8 cellular contexts compared by ENCODE assay signal in the genomic region with DNA sequence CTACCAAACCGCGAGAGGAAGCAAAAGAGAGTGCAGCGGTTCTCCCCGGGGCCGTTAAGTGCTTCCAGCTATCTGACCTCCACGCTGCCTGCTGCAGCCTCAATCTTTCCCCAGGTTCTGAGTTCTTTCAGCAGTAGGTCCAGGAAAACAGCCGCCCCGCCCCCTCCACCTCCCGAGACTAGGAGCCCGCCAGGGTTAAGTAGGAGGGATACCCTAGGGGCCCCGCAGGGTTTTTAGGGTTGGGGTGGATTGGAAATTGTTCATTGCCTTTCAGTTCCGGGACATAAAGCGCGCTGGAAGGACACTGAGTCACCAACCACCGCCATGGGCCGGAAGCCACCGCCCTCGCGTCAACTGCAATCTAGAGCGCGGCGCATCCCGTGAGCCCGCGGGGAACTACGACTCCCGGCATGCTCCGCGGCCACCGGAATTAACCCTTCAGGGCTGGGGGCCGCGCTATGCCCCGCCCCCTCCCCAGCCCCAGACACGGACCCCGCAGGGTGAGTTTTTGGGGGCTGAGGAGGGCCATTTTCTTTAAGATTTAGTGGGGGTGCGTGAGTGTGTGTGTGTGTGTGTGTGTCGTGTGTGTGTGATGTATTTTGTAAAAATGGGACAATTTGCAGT. TPM values are rescaled to one million over a fixed set of nuclear protein-coding genes. Genes with fewer than 3 reads are reported as not detected.
DNase-seq lines count a peak whose midpoint lies in the region; ATAC-seq and TF ChIP-seq lines count a peak whose summit lies in the region.

A gene (plus strand): TSS at position 456 of the 624 bp plus-strand sequence. CDS start 1,332 bp downstream, outside the sequence.

- DNase-seq in AML-193 (lab: John Stamatoyannopoulos, UW) (peak; percentile 83 to 87), NCI-H460 (ENCODE audit: extremely low read depth, low read depth) (peak; percentile 91), cerebellar cortex (ENCODE audit: low spot score) (peak; percentile 91), kidney epithelial cell (ENCODE audit: low read depth) (peak; percentile 70)
- DNase-seq in activated CD4-positive, CD25-positive, alpha-beta regulatory T cell treated with anti-CD3 and anti-CD28 coated beads, Interleukin-2, amount 50 U/mL, for 72 hours, result peak; percentile 94
- peak; percentile 98 for DNase-seq in stimulated activated CD4-positive, alpha-beta T cell treated with anti-CD3 and anti-CD28 coated beads, Interleukin-15, amount 100 ng/mL, for 24 hours

- ATAC-seq in HG03378 (IDR thresholded peaks at IDR 0.05; ENCODE audit: unreplicated experiment), result peak; percentile 73

- H3K36me3 ChIP-seq in kidney epithelial cell (ENCODE audit: control insufficient read depth, insufficient read depth, low read length), result peaks cover 2% of the 10 kb centered on the region

- H3K4me3 ChIP-seq in kidney epithelial cell (ENCODE audit: low read depth, low read length), result peak within 1 kb of the TSS; percentile 62

- TF ChIP-seq POLR2A in GM19099 (IDR thresholded peaks at IDR 0.05; ENCODE audit: extremely low read depth, insufficient read length, low read depth), result peak; percentile 82

- H3K27me3 ChIP-seq in kidney epithelial cell (ENCODE audit: control insufficient read depth, insufficient read depth, low read length), result no peaks in the 10 kb centered on the region

- TF ChIP-seq CTCF in kidney epithelial cell (IDR thresholded peaks at IDR 0.05; ENCODE audit: insufficient read depth, low read length, poor library complexity, severe bottlenecking), result no peak

RNA-seq across cellular contexts. Expression of the gene that starts here (rescaled TPM):
- 41.4 and 50.0 TPM in 2 replicates for total RNA-seq in NCI-H460 (2014; rRNA removed; shearing (Covaris generic))
- polyA plus RNA-seq in NCI-H460 (2014; cell fraction: nucleus; rRNA removed), result 35.8 and 48.7 TPM in 2 replicates
- 95.2 and 107 TPM in 2 replicates for total RNA-seq in kidney epithelial cell

Comparison
In these comparisons a context has a peak if more than half of its experiments do, and no peak if none do; other contexts are left out.
1. Peak in every context shown above with its lines: DNase-seq, ATAC-seq and H3K4me3 ChIP-seq.